In genomic region chr2:47035615-47036488, GRCh38 we compare ENCODE assay signal across 10 cellular contexts.
DNase-seq lines count a peak whose midpoint lies in the region; ATAC-seq and TF ChIP-seq lines count a peak whose summit lies in the region.
"Had no signal": no experiment of that assay in that cellular context is flagged by ENCODE, and none has a peak within 500 bp of the region (broad histone marks: within the 10 kb centered on the region; RNA-seq: fewer than 3 reads in every experiment).

No MANE protein-coding gene starts in this region.

- H3K4me3 Mint-ChIP-seq in activated CD8-positive, alpha-beta memory T cell treated with anti-CD3 and anti-CD28 coated beads, Interleukin-2, amount 10 ng/mL, durations not matched to agents 7 days and 5 days: no peak overlapping the region
- peak overlapping the region; percentile 55 for H3K4me3 Mint-ChIP-seq in memory B cell
- H3K4me3 Mint-ChIP-seq: activated naive CD4-positive, alpha-beta T cell treated with anti-CD3 and anti-CD28 coated beads for 36 hours had no signal

- no peaks in the 10 kb centered on the region for H3K9me3 ChIP-seq in tibial artery

- H3K9me3 Mint-ChIP-seq in activated CD8-positive, alpha-beta memory T cell treated with anti-CD3 and anti-CD28 coated beads, Interleukin-2, amount 10 ng/mL, durations not matched to agents 7 days and 5 days (ENCODE audit: low read depth): no peaks in the 10 kb centered on the region
- H3K9me3 Mint-ChIP-seq in memory B cell: no peaks in the 10 kb centered on the region
- H3K9me3 Mint-ChIP-seq: activated naive CD4-positive, alpha-beta T cell treated with anti-CD3 and anti-CD28 coated beads for 36 hours had no signal

- TF ChIP-seq CTCF in tibial artery (IDR thresholded peaks at IDR 0.05): no peak

- peak overlapping the region; percentile 7 for H3K27ac Mint-ChIP-seq in activated CD8-positive, alpha-beta memory T cell treated with anti-CD3 and anti-CD28 coated beads, Interleukin-2, amount 10 ng/mL, durations not matched to agents 7 days and 5 days
- H3K27ac Mint-ChIP-seq in memory B cell: peak overlapping the region; percentile 90
- H3K27ac Mint-ChIP-seq: activated naive CD4-positive, alpha-beta T cell treated with anti-CD3 and anti-CD28 coated beads for 36 hours had no signal

- H3K36me3 Mint-ChIP-seq in activated CD8-positive, alpha-beta memory T cell treated with anti-CD3 and anti-CD28 coated beads, Interleukin-2, amount 10 ng/mL, durations not matched to agents 7 days and 5 days: peaks cover 3% of the 10 kb centered on the region
- H3K36me3 Mint-ChIP-seq in memory B cell: peaks cover 18% of the 10 kb centered on the region

- peaks cover 0 to 24% (median 4%) of the 10 kb centered on the region in 3 donors for H3K36me3 ChIP-seq in tibial artery

- H3K27me3 ChIP-seq in tibial artery: no peaks in the 10 kb centered on the region

- no peak overlapping the region for H3K4me3 ChIP-seq in tibial artery

- H3K4me1 ChIP-seq in tibial artery: peaks cover 8 to 92% (median 73%) of the 10 kb centered on the region in 4 donors

- peaks cover 12% of the 10 kb centered on the region for H3K4me1 Mint-ChIP-seq in activated CD8-positive, alpha-beta memory T cell treated with anti-CD3 and anti-CD28 coated beads, Interleukin-2, amount 10 ng/mL, durations not matched to agents 7 days and 5 days
- peaks cover 24% of the 10 kb centered on the region for H3K4me1 Mint-ChIP-seq in memory B cell

- H3K27ac ChIP-seq in angular gyrus (ENCODE audit: low read depth, low read length): peak overlapping the region; percentile 79
- peak overlapping the region; percentile 90 to 91 for H3K27ac ChIP-seq in tibial artery

- intact Hi-C loops in tibial artery (cut with DNase I; ENCODE audit: low total_unique reads): no loop called here

- CTCF ChIA-PET in activated CD8-positive, alpha-beta memory T cell treated with anti-CD3 and anti-CD28 coated beads, Interleukin-2, amount 10 ng/mL, durations not matched to agents 7 days and 5 days (lab: Charles Lee): no interaction called here

- no peak for ATAC-seq in activated CD8-positive, alpha-beta memory T cell treated with anti-CD3 and anti-CD28 coated beads, Interleukin-2, amount 10 ng/mL, durations not matched to agents 7 days and 5 days
- no peak for ATAC-seq in memory B cell (ENCODE audit: low read depth)

- DNase-seq in activated CD8-positive, alpha-beta memory T cell treated with anti-CD3 and anti-CD28 coated beads, Interleukin-2, amount 10 ng/mL, durations not matched to agents 7 days and 5 days: no peak
- no peak for DNase-seq in activated CD8-positive, alpha-beta memory T cell treated with anti-CD3 and anti-CD28 coated beads for 24 hours
- DNase-seq in memory B cell (ENCODE audit: low spot score in 2 of 2) (no peak), tibial artery (no peak), NCI-H1417 (lab: John Stamatoyannopoulos, UW) (no peak), NCI-H226 (no peak)
- DNase-seq in stimulated activated CD8-positive, alpha-beta memory T cell treated with anti-CD3 and anti-CD28 coated beads, Interleukin-4, amount 100 ng/mL, for 48 hours: no peak
- DNase-seq: activated naive CD4-positive, alpha-beta T cell treated with anti-CD3 and anti-CD28 coated beads for 36 hours; stimulated activated CD4-positive, alpha-beta T cell treated with anti-CD3 and anti-CD28 coated beads, Interleukin-4, amount 100 ng/mL, for 24 hours had no signal

- H3K27me3 Mint-ChIP-seq in activated CD8-positive, alpha-beta memory T cell treated with anti-CD3 and anti-CD28 coated beads, Interleukin-2, amount 10 ng/mL, durations not matched to agents 7 days and 5 days: no peaks in the 10 kb centered on the region
- no peaks in the 10 kb centered on the region for H3K27me3 Mint-ChIP-seq in memory B cell
